Comparison of ENCODE assay signal across 8 cellular contexts in the genomic region with DNA sequence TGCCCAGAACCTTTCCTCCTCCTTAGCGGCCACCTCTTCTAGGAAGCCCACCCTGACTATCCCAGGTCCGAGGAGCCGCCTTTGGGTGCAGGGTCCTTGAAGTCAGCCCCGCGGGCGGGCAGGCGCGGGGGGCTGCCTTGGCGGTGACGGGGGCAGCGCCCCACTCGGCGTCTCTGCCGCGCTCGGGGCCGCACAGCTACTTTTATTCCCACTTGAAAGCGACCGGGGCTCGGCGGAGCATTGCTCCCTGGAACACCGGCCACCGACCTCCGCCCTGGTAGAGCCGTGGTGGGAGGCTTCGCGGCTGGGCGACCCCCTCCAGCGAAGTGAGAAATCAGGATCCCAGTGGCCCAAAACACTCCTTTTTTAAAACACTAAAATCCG. TPM values are rescaled to one million over a fixed set of nuclear protein-coding genes. Genes with fewer than 3 reads are reported as not detected.
DNase-seq lines count a peak whose midpoint lies in the region; ATAC-seq and TF ChIP-seq lines count a peak whose summit lies in the region.

No MANE protein-coding gene starts in this region.

- no peaks in the 10 kb centered on the region for H3K36me3 Mint-ChIP-seq in activated naive CD4-positive, alpha-beta T cell treated with anti-CD3 and anti-CD28 coated beads for 36 hours (ENCODE audit: low read depth)

- peaks cover 16% of the 10 kb centered on the region for H3K36me3 ChIP-seq in adipocyte (ENCODE audit: control insufficient read depth, insufficient read depth, low read length, severe bottlenecking)
- H3K36me3 ChIP-seq in transverse colon: peaks cover 0 to 4% (median 2%) of the 10 kb centered on the region in 4 donors

- 0 to 5% methylated on average over 1 to 30 of the region's 30 CpGs for WGBS in transverse colon (ENCODE audit: low coverage in 1 of 2), 2 donors

- H3K4me1 ChIP-seq in adipocyte (ENCODE audit: control insufficient read depth, insufficient read depth, low read length) (peaks cover 28% of the 10 kb centered on the region), transverse colon (peaks cover 23 to 54% (median 49%) of the 10 kb centered on the region in 4 donors)

- intact Hi-C loops in activated naive CD4-positive, alpha-beta T cell treated with anti-CD3 and anti-CD28 coated beads for 36 hours (cut with micrococcal nuclease): loop anchor here (2.0 to 5.0 kb wide), 3 partner anchors 41 to 350 kb away; no protein-coding TSS in a partner anchor
- intact Hi-C loops in transverse colon (cut with DNase I; ENCODE audit: low total_unique reads): no loop called here

- H3K27me3 ChIP-seq in adipocyte (replicated peaks; ENCODE audit: control insufficient read depth, insufficient read depth, low read length) (peaks cover 7% of the 10 kb centered on the region), layer of hippocampus (ENCODE audit: control insufficient read depth, insufficient read depth, low read length) (peaks cover 12% of the 10 kb centered on the region), transverse colon (peaks cover 51% of the 10 kb centered on the region)

- TF ChIP-seq EP300 in transverse colon (IDR thresholded peaks at IDR 0.05; ENCODE audit: low read depth): no peak

- no peak for TF ChIP-seq POLR2A in transverse colon (IDR thresholded peaks at IDR 0.05)

- peak overlapping the region; percentile 66 for H3K4me3 Mint-ChIP-seq in activated naive CD4-positive, alpha-beta T cell treated with anti-CD3 and anti-CD28 coated beads for 36 hours

- peaks cover 13% of the 10 kb centered on the region for H3K4me1 Mint-ChIP-seq in activated naive CD4-positive, alpha-beta T cell treated with anti-CD3 and anti-CD28 coated beads for 36 hours (ENCODE audit: low read depth)

- H3K27me3 Mint-ChIP-seq in activated naive CD4-positive, alpha-beta T cell treated with anti-CD3 and anti-CD28 coated beads for 36 hours (ENCODE audit: low read depth): no peaks in the 10 kb centered on the region

- DNase-seq in activated naive CD4-positive, alpha-beta T cell treated with anti-CD3 and anti-CD28 coated beads for 36 hours: no peak
- no peak for DNase-seq in activated naive CD4-positive, alpha-beta T cell treated with Interleukin-2 at 50 U/mL for 16 hours
- no peak for DNase-seq in adipocyte (ENCODE audit: low read depth)
- DNase-seq in transverse colon: no peak
- no peak for DNase-seq in COLO668 (lab: John Stamatoyannopoulos, UW; ENCODE audit: unreplicated experiment)

- no peaks in the 10 kb centered on the region for H3K9me3 Mint-ChIP-seq in activated naive CD4-positive, alpha-beta T cell treated with anti-CD3 and anti-CD28 coated beads for 36 hours

- peak overlapping the region; percentile 78 for H3K9ac ChIP-seq in adipocyte (ENCODE audit: low read length)

- H3K4me3 ChIP-seq in adipocyte (ENCODE audit: low read length) (peak overlapping the region; percentile 78), transverse colon (peak overlapping the region in 3 of 4 donors; percentile 33 to 59 (median 47))

- H3K9me3 ChIP-seq in adipocyte (ENCODE audit: control insufficient read depth, low read length) (no peaks in the 10 kb centered on the region), transverse colon (no peaks in the 10 kb centered on the region)

- CTCF ChIA-PET in activated naive CD4-positive, alpha-beta T cell treated with anti-CD3 and anti-CD28 coated beads for 36 hours (lab: Charles Lee): interaction anchor here (1.0 to 1.5 kb wide), 2 partner anchors 52 to 57 kb away, joined by 3 read pairs; no protein-coding TSS in a partner anchor

- H3K27ac ChIP-seq in layer of hippocampus (ENCODE audit: low read depth, low read length) (peak overlapping the region; percentile 57), transverse colon (peak overlapping the region; percentile 26 to 55 (median 40))

- in situ Hi-C loops in transverse colon (cut with MboI; ENCODE audit: low pct_ligation_motif_present in 1 of 4, low pct_unique_long_range_greater_than_20kb in 1 of 4, low sequenced_read_pairs in 3 of 4): loop anchor here in 1 of 4 donors (10.0 kb wide), 1 partner anchor 64 kb away; no protein-coding TSS in a partner anchor

- H3K27ac Mint-ChIP-seq in activated naive CD4-positive, alpha-beta T cell treated with anti-CD3 and anti-CD28 coated beads for 36 hours: no peak overlapping the region

- ATAC-seq in GM21447 (IDR thresholded peaks at IDR 0.05; ENCODE audit: unreplicated experiment) (no peak), HG03025 (IDR thresholded peaks at IDR 0.05; ENCODE audit: low FRiP score, unreplicated experiment) (no peak)

- no peak for TF ChIP-seq CTCF in transverse colon (IDR thresholded peaks at IDR 0.05)

RNA-seq across cellular contexts. Expression of gene MAPK11, which starts 0.8 kb away (rescaled TPM):
- 10 to 100 TPM; 17.5 to 17.9 TPM for total RNA-seq in activated naive CD4-positive, alpha-beta T cell treated with anti-CD3 and anti-CD28 coated beads for 36 hours
- total RNA-seq in transverse colon: 1 to 10 TPM; 1.6 to 6.4 (median 2.7) TPM

RNA-seq across cellular contexts. Expression of gene MAPK12, which starts 9.5 kb away (rescaled TPM):
- 10 to 100 TPM; 12.3 to 12.4 TPM for total RNA-seq in activated naive CD4-positive, alpha-beta T cell treated with anti-CD3 and anti-CD28 coated beads for 36 hours
- 1 to 10 TPM; 1.1 to 9.4 (median 3.3) TPM for total RNA-seq in transverse colon

RNA-seq across cellular contexts. Expression of gene HDAC10, which starts 19.9 kb away (rescaled TPM):
- total RNA-seq in activated naive CD4-positive, alpha-beta T cell treated with anti-CD3 and anti-CD28 coated beads for 36 hours: 10 to 100 TPM; 35.4 to 38.0 TPM
- 100 to 1,000 TPM in 2 of 4 donors, 10 to 100 TPM in 2; 66.8 to 618 (median 142) TPM for total RNA-seq in transverse colon

RNA-seq across cellular contexts. Expression of gene TUBGCP6, which starts 26.2 kb away (rescaled TPM):
- 10 to 100 TPM; 44.5 to 47.8 TPM for total RNA-seq in activated naive CD4-positive, alpha-beta T cell treated with anti-CD3 and anti-CD28 coated beads for 36 hours
- total RNA-seq in transverse colon: 100 to 1,000 TPM in 1 of 4 donors, 10 to 100 TPM in 3; 43.8 to 110 (median 73.1) TPM

RNA-seq across cellular contexts. Expression of gene PLXNB2, which starts 36.4 kb away (rescaled TPM):
- total RNA-seq in activated naive CD4-positive, alpha-beta T cell treated with anti-CD3 and anti-CD28 coated beads for 36 hours: 10 to 100 TPM in 1 of 2 experiments, 1 to 10 TPM in 1; 9.8 to 10.4 TPM
- 100 to 1,000 TPM; 305 to 880 (median 460) TPM for total RNA-seq in transverse colon
